ENCODE assay signal across 9 cellular contexts in genomic region chr5:180090769-180091546, GRCh38. TPM values are rescaled to one million over a fixed set of nuclear protein-coding genes. Genes with fewer than 3 reads are reported as not detected.
A peak's percentile ranks its signal among the peaks of the same experiment; 100 is the strongest.
DNase-seq lines count a peak whose midpoint lies in the region; ATAC-seq and TF ChIP-seq lines count a peak whose summit lies in the region.
"Had no signal": no experiment of that assay in that cellular context is flagged by ENCODE, and none has a peak within 500 bp of the region (broad histone marks: within the 10 kb centered on the region; RNA-seq: fewer than 3 reads in every experiment).

No MANE protein-coding gene starts in this region.

- no peaks in the 10 kb centered on the region for H3K36me3 ChIP-seq in CD8-positive, alpha-beta T cell (ENCODE audit: insufficient read depth, low read length)
- H3K36me3 ChIP-seq in naive thymus-derived CD4-positive, alpha-beta T cell (ENCODE audit: control insufficient read depth in 2 of 3, insufficient read depth in 3 of 3, low read length in 3 of 3), result no peaks in the 10 kb centered on the region

- peaks cover 10% of the 10 kb centered on the region for H3K4me1 ChIP-seq in CD8-positive, alpha-beta T cell (ENCODE audit: insufficient read depth, low read length)
- peaks cover 6% of the 10 kb centered on the region in 2 donors for H3K4me1 ChIP-seq in naive thymus-derived CD4-positive, alpha-beta T cell (ENCODE audit: control insufficient read depth in 2 of 2, insufficient read depth in 2 of 2, low read length in 2 of 2)

- TF ChIP-seq CTCF in CD8-positive, alpha-beta T cell (IDR thresholded peaks at IDR 0.05), result peak; percentile 18
- TF ChIP-seq CTCF in epithelial cell of esophagus (IDR thresholded peaks at IDR 0.05; ENCODE audit: insufficient read depth, low read depth, low read length, missing control alignments), result peak; percentile 49

- no peak overlapping the region for H3K27ac ChIP-seq in CD8-positive, alpha-beta T cell (ENCODE audit: low read depth, low read length)
- H3K27ac ChIP-seq in naive thymus-derived CD4-positive, alpha-beta T cell (ENCODE audit: low read depth, low read length), result peak overlapping the region; percentile 63
- H3K27ac ChIP-seq: KMS-11 had no signal

- DNase-seq in CD8-positive, alpha-beta T cell, result peak in 1 of 7 experiments; percentile 48
- DNase-seq in HuH-7.5 (ENCODE audit: low spot score), result peak; percentile 49
- peak; percentile 69 for DNase-seq in SK-N-DZ (ENCODE audit: low spot score)
- DNase-seq in epithelial cell of esophagus (ENCODE audit: low read depth), result peak; percentile 52
- no peak for DNase-seq in naive thymus-derived CD4-positive, alpha-beta T cell
- no peak for DNase-seq in activated naive CD4-positive, alpha-beta T cell (lab: John Stamatoyannopoulos, UW)

- peak overlapping the region; percentile 57 for H3K4me3 ChIP-seq in CD8-positive, alpha-beta T cell (ENCODE audit: low read depth, low read length)
- peak overlapping the region; percentile 50 for H3K4me3 ChIP-seq in epithelial cell of esophagus (ENCODE audit: low read length)
- H3K4me3 ChIP-seq in naive thymus-derived CD4-positive, alpha-beta T cell (ENCODE audit: low read length), result peak overlapping the region; percentile 81

- intact Hi-C loops in CD8-positive, alpha-beta T cell (cut with DNase I, micrococcal nuclease), result loop anchor here (1.0 to 5.0 kb wide), 9 partner anchors 19 to 328 kb away; partner anchors contain the start of genes MRNIP (in 1 of the 2), RNF130 (in 1 of the 2) and TBC1D9B (in 1 of the 2)
- intact Hi-C loops in naive thymus-derived CD4-positive, alpha-beta T cell (cut with micrococcal nuclease), result loop anchor here (1.0 to 5.0 kb wide), 10 partner anchors 19 to 924 kb away; partner anchors contain the start of genes MAML1 (in 1 of the 2), MRNIP (in 1 of the 2) and TBC1D9B (in 1 of the 2)

- POLR2A ChIA-PET in CD8-positive, alpha-beta T cell (lab: Charles Lee), result interaction anchor here (0.6 to 1.2 kb wide), 2 partner anchors 26 to 541 kb away, joined by 3 read pairs; partner anchors contain the start of gene RUFY1
- POLR2A ChIA-PET in naive thymus-derived CD4-positive, alpha-beta T cell (lab: Charles Lee), result interaction anchor here (0.6 to 3.1 kb wide), 4 partner anchors 16 to 468 kb away, joined by 3 to 8 read pairs (median 4); partner anchors contain the start of gene HNRNPH1

- CTCF ChIA-PET in CD8-positive, alpha-beta T cell (lab: Charles Lee), result interaction anchor here (0.6 to 2.2 kb wide), 9 partner anchors 10 to 328 kb away, joined by 3 to 10 read pairs (median 3); no protein-coding TSS in a partner anchor
- CTCF ChIA-PET in naive thymus-derived CD4-positive, alpha-beta T cell (lab: Charles Lee), result interaction anchor here (0.6 to 1.2 kb wide), 3 partner anchors 21 to 1860 kb away, joined by 3 to 6 read pairs (median 3); no protein-coding TSS in a partner anchor

- peaks cover 4% of the 10 kb centered on the region for H3K27me3 Mint-ChIP-seq in CD8-positive, alpha-beta T cell (ENCODE audit: low read depth)
- peaks cover 0 to 11% (median 3%) of the 10 kb centered on the region in 5 donors for H3K27me3 Mint-ChIP-seq in naive thymus-derived CD4-positive, alpha-beta T cell

- H3K27me3 ChIP-seq in CD8-positive, alpha-beta T cell (ENCODE audit: insufficient read depth, low read length), result no peaks in the 10 kb centered on the region
- no peaks in the 10 kb centered on the region for H3K27me3 ChIP-seq in naive thymus-derived CD4-positive, alpha-beta T cell (ENCODE audit: control insufficient read depth in 2 of 2, insufficient read depth in 2 of 2, low read length in 2 of 2)

- peak overlapping the region; percentile 62 for H3K27ac Mint-ChIP-seq in CD8-positive, alpha-beta T cell
- H3K27ac Mint-ChIP-seq in naive thymus-derived CD4-positive, alpha-beta T cell, result peak overlapping the region in 7 of 9 donors; percentile 6 to 83 (median 36)

- no peaks in the 10 kb centered on the region for H3K9me3 Mint-ChIP-seq in CD8-positive, alpha-beta T cell
- H3K9me3 Mint-ChIP-seq in naive thymus-derived CD4-positive, alpha-beta T cell, result peaks cover 0 to 1% (median 0%) of the 10 kb centered on the region in 11 donors

- H3K9me3 ChIP-seq in CD8-positive, alpha-beta T cell (ENCODE audit: low read length), result no peaks in the 10 kb centered on the region
- H3K9me3 ChIP-seq in naive thymus-derived CD4-positive, alpha-beta T cell (ENCODE audit: control insufficient read depth in 2 of 3, low read length in 3 of 3), result no peaks in the 10 kb centered on the region

- peaks cover 21% of the 10 kb centered on the region for H3K4me1 Mint-ChIP-seq in CD8-positive, alpha-beta T cell (ENCODE audit: low read depth)
- peaks cover under 1 to 28% (median 22%) of the 10 kb centered on the region in 7 donors for H3K4me1 Mint-ChIP-seq in naive thymus-derived CD4-positive, alpha-beta T cell

- peak overlapping the region; percentile 64 for H3K4me3 Mint-ChIP-seq in CD8-positive, alpha-beta T cell
- H3K4me3 Mint-ChIP-seq in naive thymus-derived CD4-positive, alpha-beta T cell, result peak overlapping the region; percentile 44 to 92 (median 86)

- ATAC-seq in CD8-positive, alpha-beta T cell, result no peak
- ATAC-seq in naive thymus-derived CD4-positive, alpha-beta T cell, result no peak
- ATAC-seq in HG03097 (IDR thresholded peaks at IDR 0.05; ENCODE audit: low FRiP score, unreplicated experiment) (no peak), GM18517 (IDR thresholded peaks at IDR 0.05; ENCODE audit: unreplicated experiment) (no peak)

- H3K36me3 Mint-ChIP-seq in CD8-positive, alpha-beta T cell, result no peaks in the 10 kb centered on the region
- H3K36me3 Mint-ChIP-seq in naive thymus-derived CD4-positive, alpha-beta T cell, result no peaks in the 10 kb centered on the region

RNA-seq across cellular contexts. Expression of gene RNF130, which starts 19.4 kb away (rescaled TPM):
- 10 to 100 TPM; 13.9 to 15.8 TPM for total RNA-seq in CD8-positive, alpha-beta T cell
- 72.2 and 74.9 TPM in 2 replicates for polyA plus RNA-seq in SK-N-DZ (2014; cell fraction: cytosol; rRNA removed)
- 58.5 and 68.0 TPM in 2 replicates for polyA plus RNA-seq in SK-N-DZ (2014; cell fraction: nucleus; rRNA removed)
- 10 to 100 TPM in 4 of 5 experiments, 1 to 10 TPM in 1; 3.6 to 76.3 (median 23.3) TPM for total RNA-seq in naive thymus-derived CD4-positive, alpha-beta T cell
- 10 to 100 TPM; 14.8 to 18.1 TPM for polyA plus RNA-seq in naive thymus-derived CD4-positive, alpha-beta T cell

Comparison
In these comparisons a context has a peak if more than half of its experiments do, and no peak if none do; other contexts are left out.
1. DNase-seq: peak in HuH-7.5 (single experiment), SK-N-DZ (single experiment) and epithelial cell of esophagus (single experiment); none in naive thymus-derived CD4-positive, alpha-beta T cell (0 of 9) and activated naive CD4-positive, alpha-beta T cell (0 of 4).
2. Peak in every context shown above with its lines, with median percentiles within 50 percentile points of each other: H3K4me3 ChIP-seq.